In genomic region chr10:3869036-3869435, GRCh38 we compare ENCODE assay signal across 13 cellular contexts.
DNase-seq lines count a peak whose midpoint lies in the region; ATAC-seq and TF ChIP-seq lines count a peak whose summit lies in the region.
"Had no signal": no experiment of that assay in that cellular context is flagged by ENCODE, and none has a peak within 500 bp of the region (broad histone marks: within the 10 kb centered on the region; RNA-seq: fewer than 3 reads in every experiment).

No MANE protein-coding gene starts in this region.

- no peaks in the 10 kb centered on the region for H3K27me3 Mint-ChIP-seq in Calu3 (ENCODE audit: unreplicated experiment)

- H3K4me1 ChIP-seq in lower lobe of right lung = peaks cover 28% of the 10 kb centered on the region

- H3K4me1 Mint-ChIP-seq in Calu3 (ENCODE audit: low read depth, unreplicated experiment) = peaks cover 46% of the 10 kb centered on the region

- peak; percentile 34 for ATAC-seq in GM19463 (IDR thresholded peaks at IDR 0.05; ENCODE audit: unreplicated experiment)
- peak; percentile 42 to 49 for ATAC-seq in lower lobe of right lung
- ATAC-seq in GM21529 (IDR thresholded peaks at IDR 0.05; ENCODE audit: unreplicated experiment) = no peak
- ATAC-seq: CD8-positive, alpha-beta T cell had no signal

- H3K4me3 ChIP-seq in lower lobe of right lung = no peak overlapping the region
- H3K4me3 ChIP-seq: SK-N-MC had no signal

- no peak overlapping the region for H3K4me3 Mint-ChIP-seq in Calu3 (ENCODE audit: low read depth, unreplicated experiment)
- H3K4me3 Mint-ChIP-seq: CD8-positive, alpha-beta T cell; neural crest cell had no signal

- no peak for DNase-seq in Calu3
- peak; percentile 33 for DNase-seq in OCI-M1 (lab: John Stamatoyannopoulos, UW)
- DNase-seq in lower lobe of right lung = no peak
- no peak for DNase-seq in HK-2 (ENCODE audit: unreplicated experiment)
- DNase-seq in stimulated activated CD8-positive, alpha-beta memory T cell treated with anti-CD3 and anti-CD28 coated beads, Interleukin-4, amount 100 ng/mL, for 48 hours = no peak
- DNase-seq in DMS114 treated with DMSO at 0.1 percent for 48 hours (lab: John Stamatoyannopoulos, UW; ENCODE audit: unreplicated experiment) = no peak
- DNase-seq: CD8-positive, alpha-beta T cell; cortex of kidney; NCI-H1092 treated with DMSO at 0.1 percent for 48 hours had no signal

- H3K36me3 ChIP-seq in lower lobe of right lung = no peaks in the 10 kb centered on the region

- BruUV-seq in Calu3 (replicated peaks; lab: Mats Ljungman, UMichigan) = no TSS peak

- H3K36me3 Mint-ChIP-seq in Calu3 (ENCODE audit: insufficient read depth, unreplicated experiment) = peaks cover 6% of the 10 kb centered on the region
- H3K36me3 Mint-ChIP-seq: CD8-positive, alpha-beta T cell had no signal

- H3K27ac Mint-ChIP-seq in Calu3 (ENCODE audit: unreplicated experiment) = peak overlapping the region; percentile 43
- H3K27ac Mint-ChIP-seq: CD8-positive, alpha-beta T cell had no signal

- H3K9me3 ChIP-seq in lower lobe of right lung = no peaks in the 10 kb centered on the region

- H3K27me3 ChIP-seq in lower lobe of right lung (ENCODE audit: low read depth) = no peaks in the 10 kb centered on the region

- intact Hi-C loops in Calu3 (cut with micrococcal nuclease; ENCODE audit: unreplicated experiment) = no loop called here
- intact Hi-C loops in lower lobe of right lung (cut with DNase I) = no loop called here

- CTCF ChIA-PET in Calu3 (lab: Charles Lee) = no interaction called here

- H3K27ac ChIP-seq in lower lobe of right lung = no peak overlapping the region
- H3K27ac ChIP-seq: SK-N-MC had no signal

- TF ChIP-seq CTCF in Calu3 (IDR thresholded peaks at IDR 0.05; ENCODE audit: unreplicated experiment) = no peak
- TF ChIP-seq CTCF in lower lobe of right lung (IDR thresholded peaks at IDR 0.05) = no peak

- H3K9me3 Mint-ChIP-seq in Calu3 (ENCODE audit: low read depth, unreplicated experiment) = no peaks in the 10 kb centered on the region
- H3K9me3 Mint-ChIP-seq: CD8-positive, alpha-beta T cell; neural crest cell had no signal
